In genomic region chr12:42023733-42024494, GRCh38 we compare ENCODE assay signal across 8 cellular contexts.
DNase-seq lines count a peak whose midpoint lies in the region; ATAC-seq and TF ChIP-seq lines count a peak whose summit lies in the region.

No MANE protein-coding gene starts in this region.

- 10 to 18% methylated on average over 25 of the region's 25 CpGs for WGBS in sigmoid colon, 2 donors

- H3K9me3 ChIP-seq in HAP-1 (no peaks in the 10 kb centered on the region), ascending aorta (no peaks in the 10 kb centered on the region), sigmoid colon (no peaks in the 10 kb centered on the region)

- H3K4me3 ChIP-seq in HAP-1 (no peak overlapping the region), ascending aorta (peak overlapping the region; percentile 58 to 71), sigmoid colon (peak overlapping the region in 3 of 4 donors; percentile 34 to 49 (median 47))

- peaks cover 5% of the 10 kb centered on the region for H3K4me1 ChIP-seq in HAP-1
- H3K4me1 ChIP-seq in ascending aorta, result no peaks in the 10 kb centered on the region
- peaks cover 0 to 6% (median 4%) of the 10 kb centered on the region in 4 donors for H3K4me1 ChIP-seq in sigmoid colon

- intact Hi-C loops in ascending aorta (cut with DNase I) (loop anchor here (1.0 to 10.0 kb wide), 5 partner anchors 219 to 1077 kb away; no protein-coding TSS in a partner anchor), sigmoid colon (cut with DNase I) (loop anchor here (1.0 to 10.0 kb wide), 4 partner anchors 339 to 1077 kb away; partner anchors contain the start of gene PDZRN4)

- no peak for TF ChIP-seq POLR2A in sigmoid colon (IDR thresholded peaks at IDR 0.05)

- DNase-seq in GM10266 (ENCODE audit: extremely low spot score), result peak; percentile 59
- peak; percentile 71 to 88 for DNase-seq in HAP-1 (ENCODE audit: low spot score in 2 of 2)
- peak; percentile 74 for DNase-seq in LoVo (ENCODE audit: low spot score)
- peak; percentile 23 to 64 (median 43) for DNase-seq in T-helper 2 cell
- DNase-seq in ascending aorta (ENCODE audit: low spot score in 2 of 2), result peak; percentile 12 to 86
- DNase-seq in hypothalamus (lab: John Stamatoyannopoulos, UW), result peak; percentile 6 to 84 (median 54)
- DNase-seq in sigmoid colon, result peak; percentile 82

- H3K36me3 ChIP-seq in HAP-1 (replicated peaks) (no peaks in the 10 kb centered on the region), ascending aorta (no peaks in the 10 kb centered on the region), sigmoid colon (no peaks in the 10 kb centered on the region)

- ATAC-seq in GM18520 (IDR thresholded peaks at IDR 0.05; ENCODE audit: unreplicated experiment), result no peak

- TF ChIP-seq CTCF in GM10266 (IDR thresholded peaks at IDR 0.05; ENCODE audit: control insufficient read depth, insufficient read depth, low read depth, missing control alignments) (peak; percentile 95), ascending aorta (IDR thresholded peaks at IDR 0.05) (peak; percentile 73 to 96 (median 90)), sigmoid colon (IDR thresholded peaks at IDR 0.05) (peak; percentile 62 to 95 (median 78))

- TF ChIP-seq EP300 in sigmoid colon (IDR thresholded peaks at IDR 0.05), result no peak

- in situ Hi-C loops in HAP-1 (cut with MboI; ENCODE audit: low sequenced_read_pairs), result loop anchor here (5.0 kb wide), 1 partner anchor 752 kb away; no protein-coding TSS in a partner anchor

- H3K27ac ChIP-seq in ascending aorta (no peak overlapping the region), sigmoid colon (no peak overlapping the region)

- no peaks in the 10 kb centered on the region for H3K27me3 ChIP-seq in HAP-1 (ENCODE audit: low read depth)
- no peaks in the 10 kb centered on the region for H3K27me3 ChIP-seq in ascending aorta
- no peaks in the 10 kb centered on the region for H3K27me3 ChIP-seq in sigmoid colon
